ENCODE assay signal across 20 cellular contexts in the genomic region with DNA sequence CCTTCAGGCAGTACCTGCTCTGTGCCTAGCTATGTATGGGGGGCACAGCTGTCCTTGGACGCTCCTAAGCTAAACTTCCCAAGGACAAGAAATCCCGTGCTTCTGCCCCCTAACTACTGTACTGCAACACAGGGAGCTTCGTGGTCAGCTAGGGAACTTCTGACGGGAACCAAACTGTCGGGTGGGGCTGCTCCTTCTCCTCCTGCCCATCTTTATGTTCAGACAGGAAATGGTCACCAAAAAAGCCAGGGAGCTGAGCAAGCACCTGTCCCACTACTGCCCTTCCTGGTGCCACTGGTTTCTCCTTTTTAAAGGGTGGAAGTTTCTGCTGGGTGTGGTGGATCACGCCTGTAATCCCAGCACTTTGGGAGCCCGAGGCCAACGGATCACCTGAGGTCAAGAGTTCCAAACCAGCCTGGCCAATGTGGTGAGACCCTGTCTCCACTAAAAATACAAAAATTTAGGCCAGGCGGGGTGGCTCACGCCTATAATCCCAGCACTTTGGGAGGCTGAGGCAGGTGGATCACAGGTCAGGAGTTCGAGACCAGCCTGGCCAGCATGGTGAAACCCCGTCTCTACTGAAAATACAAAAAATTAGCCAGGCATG. TPM values are rescaled to one million over a fixed set of nuclear protein-coding genes. Genes with fewer than 3 reads are reported as not detected.
DNase-seq lines count a peak whose midpoint lies in the region; ATAC-seq and TF ChIP-seq lines count a peak whose summit lies in the region.
"Had no signal": no experiment of that assay in that cellular context is flagged by ENCODE, and none has a peak within 500 bp of the region (broad histone marks: within the 10 kb centered on the region; RNA-seq: fewer than 3 reads in every experiment).

No MANE protein-coding gene starts in this region.

- WGBS in GM23248 (ENCODE audit: low coverage in 1 of 2, low lambda C conversion rate in 2 of 2, missing lambda C conversion rate in 2 of 2), 2 experiments: 78 to 80% methylated on average over 12 of the region's 12 CpGs
- 58 to 77% (median 72%) methylated on average over 9 to 12 of the region's 12 CpGs for WGBS in adrenal gland, 4 donors

- H3K27ac ChIP-seq in GM23248 (peak overlapping the region; percentile 98), adrenal gland (peak overlapping the region in 4 of 5 donors; percentile 71 to 97 (median 94)), skin epidermis (peak overlapping the region in 20 of 21 experiments; percentile 42 to 90 (median 76))
- H3K27ac ChIP-seq: C4-2B, WERI-Rb-1 had no signal

- ATAC-seq in left colon: peak; percentile 10

- in situ Hi-C loops in GM23248 (cut with MboI) (no loop called here), HAP-1 (cut with MboI; ENCODE audit: low sequenced_read_pairs) (no loop called here)

- H4K20me1 ChIP-seq in GM23248 (ENCODE audit: insufficient read depth): no peaks in the 10 kb centered on the region

- TF ChIP-seq POLR2A in adrenal gland (IDR thresholded peaks at IDR 0.05): no peak

- H3K4me3 ChIP-seq in GM23248: no peak overlapping the region
- no peak overlapping the region for H3K4me3 ChIP-seq in adrenal gland
- no peak overlapping the region for H3K4me3 ChIP-seq in skin epidermis
- no peak overlapping the region for H3K4me3 ChIP-seq in HAP-1
- H3K4me3 ChIP-seq: uterus had no signal

- peak overlapping the region; percentile 80 for H3K9ac ChIP-seq in GM23248
- H3K9ac ChIP-seq: SK-N-SH had no signal

- H3K79me2 ChIP-seq in GM23248 (ENCODE audit: insufficient read depth): peaks cover 92% of the 10 kb centered on the region

- intact Hi-C loops in adrenal gland (cut with DNase I): no loop called here
- intact Hi-C loops in left colon (cut with DNase I, micrococcal nuclease): no loop called here

- peaks cover 55% of the 10 kb centered on the region for H3F3A ChIP-seq in GM23248 (ENCODE audit: insufficient read depth)

- H3K36me3 ChIP-seq in GM23248 (ENCODE audit: low read depth) (no peaks in the 10 kb centered on the region), adrenal gland (replicated peaks in 1 of 2) (no peaks in the 10 kb centered on the region), HAP-1 (replicated peaks) (no peaks in the 10 kb centered on the region)
- H3K36me3 ChIP-seq: uterus, WERI-Rb-1 had no signal

- H2AFZ ChIP-seq in GM23248: no peak overlapping the region

- no peak for TF ChIP-seq CTCF in adrenal gland (IDR thresholded peaks at IDR 0.05)

- H3K9me3 ChIP-seq in GM23248 (ENCODE audit: low read depth) (no peaks in the 10 kb centered on the region), adrenal gland (replicated peaks in 1 of 3) (no peaks in the 10 kb centered on the region), HAP-1 (no peaks in the 10 kb centered on the region)
- H3K9me3 ChIP-seq: SK-N-SH, uterus had no signal

- DNase-seq in GM23248: no peak
- no peak for DNase-seq in adrenal gland
- DNase-seq in left colon: no peak
- no peak for DNase-seq in HAP-1 (ENCODE audit: low spot score in 2 of 2)
- no peak for DNase-seq in foreskin melanocyte
- no peak for DNase-seq in DMS79 (lab: John Stamatoyannopoulos, UW)
- DNase-seq in hypothalamus (lab: John Stamatoyannopoulos, UW): no peak
- DNase-seq: activated naive CD4-positive, alpha-beta T cell treated with anti-CD3 and anti-CD28 coated beads, Interleukin-2, amount 10 ng/mL, durations not matched to agents 7 days and 5 days; caudate nucleus; EL; mesendoderm; NCI-H1105; NCI-H226; occipital lobe; SK-N-SH; uterus; WERI-Rb-1 had no signal

- no peaks in the 10 kb centered on the region for H3K27me3 ChIP-seq in GM23248 (replicated peaks; ENCODE audit: insufficient read depth)
- H3K27me3 ChIP-seq in adrenal gland: no peaks in the 10 kb centered on the region
- H3K27me3 ChIP-seq in HAP-1 (ENCODE audit: low read depth): no peaks in the 10 kb centered on the region
- H3K27me3 ChIP-seq: uterus had no signal

- peak overlapping the region; percentile 76 for H3K4me2 ChIP-seq in GM23248 (ENCODE audit: unreplicated experiment)

- H3K4me1 ChIP-seq in GM23248 (ENCODE audit: insufficient read depth) (peaks cover 77% of the 10 kb centered on the region), adrenal gland (replicated peaks in 1 of 2) (peaks cover 68 to 93% of the 10 kb centered on the region in 2 donors), HAP-1 (no peaks in the 10 kb centered on the region; the same call in 1 of the 2 replicates)

- H3K9me2 ChIP-seq in GM23248 (ENCODE audit: insufficient read depth): no peaks in the 10 kb centered on the region
- H3K9me2 ChIP-seq: SK-N-SH had no signal

RNA-seq across cellular contexts. Expression of a gene that starts 26.6 kb away (rescaled TPM):
- total RNA-seq in GM23248 (2014; rRNA removed; shearing (Covaris generic)): 63.7 and 87.2 TPM in 2 replicates
- 134 and 135 TPM in 2 replicates for polyA plus RNA-seq in GM23248 (2016; fragmentation: Nextera tagmentation; extraction: Ambion mirVana)
- 100 to 1,000 TPM in 4 of 8 donors, 10 to 100 TPM in 4; 45.3 to 156 (median 85.7) TPM for total RNA-seq in adrenal gland
- polyA plus RNA-seq in adrenal gland: 100 to 1,000 TPM in 2 of 3 donors, 10 to 100 TPM in 1; 79.9 to 142 (median 123) TPM
- total RNA-seq in left colon: 100 to 1,000 TPM; 161 to 164 TPM

RNA-seq across cellular contexts. Expression of a gene that starts 38.0 kb away (rescaled TPM):
- 4,120 and 4,786 TPM in 2 replicates for total RNA-seq in GM23248 (2014; rRNA removed; shearing (Covaris generic))
- polyA plus RNA-seq in GM23248 (2016; fragmentation: Nextera tagmentation; extraction: Ambion mirVana) (1,272 and 1,276 TPM in 2 replicates), adrenal gland (1,000 to 10,000 TPM; 1,257 to 2,060 (median 2,032) TPM)
- total RNA-seq in adrenal gland (1,000 to 10,000 TPM; 1,495 to 3,084 (median 1,728) TPM), left colon (1,000 to 10,000 TPM; 1,414 to 1,580 TPM)

RNA-seq across cellular contexts. Expression of a gene that starts 44.4 kb away (rescaled TPM):
- 74.8 and 79.7 TPM in 2 replicates for total RNA-seq in GM23248 (2014; rRNA removed; shearing (Covaris generic))
- polyA plus RNA-seq in GM23248 (2016; fragmentation: Nextera tagmentation; extraction: Ambion mirVana) (24.2 and 24.5 TPM in 2 replicates), adrenal gland (10 to 100 TPM; 22.0 to 31.3 (median 25.3) TPM)
- total RNA-seq in adrenal gland (10 to 100 TPM; 42.4 to 98.5 (median 56.2) TPM), left colon (10 to 100 TPM; 61.3 to 78.8 TPM)

RNA-seq across cellular contexts. Expression of a gene that starts 52.8 kb away (rescaled TPM):
- under 0.01 TPM in 1 of 2 replicates, not detected in the other for total RNA-seq in GM23248 (2014; rRNA removed; shearing (Covaris generic))
- polyA plus RNA-seq in GM23248 (2016; fragmentation: Nextera tagmentation; extraction: Ambion mirVana) (4.0 and 6.9 TPM in 2 replicates), adrenal gland (not detected)
- total RNA-seq in adrenal gland (1,000 to 10,000 TPM in 4 of 8 donors, under 1 TPM in 4; under 0.01 to 8,354 (median 2,408) TPM), left colon (1,000 to 10,000 TPM; 7,104 to 9,174 TPM)
- polyA plus RNA-seq: IgD-negative memory B cell, SK-N-SH had no signal

RNA-seq across cellular contexts. Expression of a gene that starts 54.1 kb away (rescaled TPM):
- total RNA-seq in GM23248 (2014; rRNA removed; shearing (Covaris generic)): not detected in 2 replicates
- 4.1 TPM in 1 of 2 replicates, not detected in the other for polyA plus RNA-seq in GM23248 (2016; fragmentation: Nextera tagmentation; extraction: Ambion mirVana)
- total RNA-seq in adrenal gland: 1,000 to 10,000 TPM in 4 of 8 donors, under 1 TPM in 3, not detected in 1; under 0.01 to 2,678 (median 1,544) TPM
- not detected for polyA plus RNA-seq in adrenal gland
- 1,000 to 10,000 TPM; 2,546 to 2,662 TPM for total RNA-seq in left colon
- polyA plus RNA-seq: IgD-negative memory B cell, SK-N-SH had no signal
